Comparison of ENCODE assay signal across 20 cellular contexts in the genomic region with DNA sequence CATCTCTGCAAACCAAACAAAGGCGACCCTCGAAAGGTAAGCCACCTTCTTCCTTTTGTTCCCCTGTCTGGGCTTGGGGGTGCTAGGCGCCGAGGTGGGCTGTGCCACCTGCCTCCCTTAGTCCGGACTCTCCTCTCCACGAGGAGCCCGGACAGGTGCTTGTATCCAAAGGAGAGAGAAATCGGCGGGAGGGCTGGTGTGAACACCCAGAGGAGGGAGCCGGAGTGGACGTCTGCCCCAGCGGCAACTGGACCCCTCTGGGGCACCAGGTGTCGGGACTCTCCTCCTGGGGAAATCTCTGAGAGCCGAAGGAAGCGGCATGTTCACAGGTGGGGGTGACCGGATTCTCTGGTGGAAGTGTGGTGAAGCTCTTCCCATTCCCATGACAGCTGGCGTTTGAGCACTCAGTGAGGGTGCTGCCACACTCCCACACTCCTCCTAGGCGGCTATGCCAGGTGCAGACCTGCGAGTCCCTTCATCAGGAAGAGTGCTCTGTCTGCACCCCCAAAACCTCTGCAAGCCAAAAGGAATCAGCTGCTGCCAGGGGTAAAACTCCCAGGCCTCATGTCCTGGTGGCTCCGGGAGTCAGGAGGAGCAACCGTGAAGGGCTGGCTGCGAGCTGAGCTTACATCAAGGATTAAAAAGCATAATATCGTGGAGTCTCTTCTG. TPM values are rescaled to one million over a fixed set of nuclear protein-coding genes. Genes with fewer than 3 reads are reported as not detected.
DNase-seq lines count a peak whose midpoint lies in the region; ATAC-seq, FAIRE-seq and TF ChIP-seq lines count a peak whose summit lies in the region.
"Had no signal": no experiment of that assay in that cellular context is flagged by ENCODE, and none has a peak within 500 bp of the region (broad histone marks: within the 10 kb centered on the region; RNA-seq: fewer than 3 reads in every experiment).

No MANE protein-coding gene starts in this region.

- no peak overlapping the region for H3K14ac ChIP-seq in H1 (ENCODE audit: insufficient read length)

- POLR2A ChIA-PET in CD4-positive, alpha-beta T cell (lab: Charles Lee), result no interaction called here
- POLR2A ChIA-PET in H1 (lab: Charles Lee; ENCODE audit: partially characterized antibody), result interaction anchor here (0.5 to 1.1 kb wide), 2 partner anchors 110 to 1751 kb away, joined by 3 read pairs; no protein-coding TSS in a partner anchor

- no peak overlapping the region for H3K18ac ChIP-seq in H1 (ENCODE audit: extremely low read depth, low read length)

- H4K20me1 ChIP-seq in H1 (replicated peaks in 1 of 2; ENCODE audit: control insufficient read depth in 1 of 2, insufficient read depth in 2 of 2, low read length in 2 of 2), result peaks cover 0 to 2% of the 10 kb centered on the region in 2 experiments

- H2AFZ ChIP-seq in H1 (ENCODE audit: low read length), result no peak overlapping the region

- H2BK5ac ChIP-seq in H1 (ENCODE audit: low read depth, low read length), result no peak overlapping the region

- DNase-seq in CD4-positive, alpha-beta T cell, result no peak
- DNase-seq in H1 (ENCODE audit: low read depth in 1 of 2, low spot score in 2 of 2) (no peak), cerebellar nuclear complex (lab: John Stamatoyannopoulos, UW) (no peak), AG08395 (ENCODE audit: low spot score) (no peak), urothelium cell line (ENCODE audit: low spot score) (no peak)
- DNase-seq: activated T-cell treated with anti-CD3 and anti-CD28 coated beads, Interleukin-2, amount 50 U/mL, for 24 hours; foreskin keratinocyte; GDM1; NCI-H1436 treated with DMSO at 0.1 percent for 48 hours; NCI-H446 treated with DMSO at 0.1 percent for 48 hours; sigmoid colon had no signal

- no peak overlapping the region for H4K5ac ChIP-seq in H1 (ENCODE audit: insufficient read length, low read depth, low read length)

- H3K27me3 ChIP-seq in CD4-positive, alpha-beta T cell (ENCODE audit: control insufficient read depth, insufficient read depth, low read length), result peaks cover 49% of the 10 kb centered on the region
- peaks cover 36% of the 10 kb centered on the region for H3K27me3 ChIP-seq in HUES64 (ENCODE audit: insufficient read depth, low read length)
- peaks cover 6 to 28% (median 21%) of the 10 kb centered on the region in 4 experiments for H3K27me3 ChIP-seq in H1 (replicated peaks in 1 of 4; ENCODE audit: control insufficient read depth in 3 of 4, extremely low read depth in 1 of 4, insufficient read depth in 3 of 4, low read length in 3 of 4)

- H3K9ac ChIP-seq in HUES64 (ENCODE audit: low read depth, low read length) (no peak overlapping the region), H1 (replicated peaks in 1 of 4; ENCODE audit: extremely low read depth in 1 of 4, low read depth in 3 of 4, low read length in 3 of 4) (no peak overlapping the region; a peak in 2 of 7 replicates)

- no peak overlapping the region for H3K4ac ChIP-seq in H1 (replicated peaks; ENCODE audit: insufficient read length, low read depth, low read length)

- no peaks in the 10 kb centered on the region for H3K79me2 ChIP-seq in H1 (ENCODE audit: control insufficient read depth in 1 of 2, insufficient read depth in 2 of 2, low read length in 2 of 2)

- no peak for TF ChIP-seq CTCF in CD4-positive, alpha-beta T cell (IDR thresholded peaks at IDR 0.05)
- TF ChIP-seq CTCF in H1 (IDR thresholded peaks at IDR 0.05; ENCODE audit: control extremely low read depth in 1 of 3, insufficient read depth in 1 of 3, low read depth in 1 of 3, low read length in 3 of 3) (no peak), nephron (IDR thresholded peaks at IDR 0.05; ENCODE audit: unreplicated experiment in 3 of 3) (no peak)

- no peak overlapping the region for H2AK5ac ChIP-seq in H1 (ENCODE audit: low read depth, low read length)

- H3K23me2 ChIP-seq in H1 (ENCODE audit: low read depth, low read length), result peaks cover 4% of the 10 kb centered on the region; the same call in 1 of the 2 replicates

- intact Hi-C loops in CD4-positive, alpha-beta T cell (cut with DNase I, micrococcal nuclease), result no loop called here

- no peak overlapping the region; the same call in 1 of the 2 replicates for H2BK12ac ChIP-seq in H1 (ENCODE audit: low read depth, low read length)

- WGBS in HUES64, result 87% methylated on average over 23 of the region's 23 CpGs
- 76% methylated on average over 19 of the region's 23 CpGs; no CpG with 5 or more reads in 1 of the 2 experiments for WGBS in H1 (ENCODE audit: extremely low coverage in 1 of 2, insufficient coverage in 1 of 2, insufficient read length in 1 of 2, insufficient replicate concordance in 2 of 2, low coverage in 1 of 2, low lambda C conversion rate in 2 of 2, missing lambda C conversion rate in 1 of 2), 2 experiments

- H3K4me3 Mint-ChIP-seq in CD4-positive, alpha-beta T cell, result peak overlapping the region; percentile 20
- peak overlapping the region; percentile 76 to 84 (median 81) for H3K4me3 Mint-ChIP-seq in nephron
- H3K4me3 Mint-ChIP-seq: activated naive CD8-positive, alpha-beta T cell; activated T-cell treated with anti-CD3 and anti-CD28 coated beads, Interleukin-2, amount 50 U/mL, for 24 hours; memory B cell had no signal

- H3K56ac ChIP-seq in H1 (replicated peaks; ENCODE audit: insufficient read length, low read depth, low read length), result no peak overlapping the region

- no peaks in the 10 kb centered on the region for H3K9me3 ChIP-seq in CD4-positive, alpha-beta T cell (ENCODE audit: control insufficient read depth, low read length)
- H3K9me3 ChIP-seq in HUES64 (ENCODE audit: insufficient read depth, low read depth, low read length), result no peaks in the 10 kb centered on the region
- H3K9me3 ChIP-seq in H1 (ENCODE audit: insufficient read depth in 2 of 2, low read depth in 1 of 2, low read length in 1 of 2), result no peaks in the 10 kb centered on the region

- no peaks in the 10 kb centered on the region; the same call in 1 of the 2 replicates for H3K4me1 ChIP-seq in HUES64 (ENCODE audit: insufficient read depth, low read length)
- H3K4me1 ChIP-seq in H1 (replicated peaks in 1 of 4; ENCODE audit: control insufficient read depth in 3 of 4, insufficient read depth in 4 of 4, low read length in 3 of 4), result peaks cover 6 to 14% (median 8%) of the 10 kb centered on the region in 4 experiments

- no peaks in the 10 kb centered on the region for H3K4me1 Mint-ChIP-seq in CD4-positive, alpha-beta T cell (ENCODE audit: low read depth)
- peaks cover 33% of the 10 kb centered on the region for H3K4me1 Mint-ChIP-seq in nephron
- H3K4me1 Mint-ChIP-seq: memory B cell had no signal

- no peak overlapping the region; the same call in 1 of the 2 replicates for H2BK15ac ChIP-seq in H1 (ENCODE audit: low read length)

- no peak overlapping the region for H2BK120ac ChIP-seq in H1 (replicated peaks; ENCODE audit: low read depth, low read length)

- CTCF ChIA-PET in CD4-positive, alpha-beta T cell (lab: Charles Lee), result no interaction called here
- CTCF ChIA-PET in H1 (lab: Charles Lee; ENCODE audit: partially characterized antibody), result interaction anchor here (0.7 to 7.5 kb wide), 6 partner anchors 9 to 119 kb away, joined by 3 to 66 read pairs (median 3); no protein-coding TSS in a partner anchor

- no peak overlapping the region for H2BK20ac ChIP-seq in H1 (ENCODE audit: low read length)

- H3K27ac Mint-ChIP-seq in CD4-positive, alpha-beta T cell, result no peak overlapping the region
- H3K27ac Mint-ChIP-seq in nephron, result peak overlapping the region in 2 of 3 experiments; percentile 30 to 79
- H3K27ac Mint-ChIP-seq: activated naive CD8-positive, alpha-beta T cell; activated T-cell treated with anti-CD3 and anti-CD28 coated beads, Interleukin-2, amount 50 U/mL, for 24 hours; memory B cell had no signal

- no peak for TF ChIP-seq EP300 in H1 (IDR thresholded peaks at IDR 0.05; ENCODE audit: borderline replicate concordance in 1 of 2, low read depth in 2 of 2, low read length in 2 of 2)

- no peak for TF ChIP-seq RAD21 in H1 (IDR thresholded peaks at IDR 0.05 in 1 of 2, conservative IDR thresholded peaks at IDR 0.05 in 1 of 2; ENCODE audit: low read depth in 2 of 2, low read length in 2 of 2)

- no peaks in the 10 kb centered on the region for H3K36me3 ChIP-seq in HUES64 (ENCODE audit: insufficient read depth, low read length)
- no peaks in the 10 kb centered on the region for H3K36me3 ChIP-seq in H1 (ENCODE audit: control insufficient read depth in 2 of 4, insufficient read depth in 4 of 4, low read length in 3 of 4)
- H3K36me3 ChIP-seq: cardiac muscle cell, sigmoid colon had no signal

- peaks cover 1% of the 10 kb centered on the region for H3K9me3 Mint-ChIP-seq in CD4-positive, alpha-beta T cell
- H3K9me3 Mint-ChIP-seq in nephron, result no peaks in the 10 kb centered on the region
- H3K9me3 Mint-ChIP-seq: activated T-cell treated with anti-CD3 and anti-CD28 coated beads, Interleukin-2, amount 50 U/mL, for 24 hours; memory B cell had no signal

- H4K8ac ChIP-seq in H1 (ENCODE audit: extremely low read depth, insufficient read depth, low read length), result peak overlapping the region; percentile 82; the same call in 1 of the 2 replicates

- FAIRE-seq in H1 (lab: Jason Lieb, UNC) (no peak), urothelium cell line (lab: Jason Lieb, UNC) (no peak)
- FAIRE-seq: endometrium, GM12891, islet of Langerhans had no signal

- no peak overlapping the region for H4K91ac ChIP-seq in H1 (replicated peaks; ENCODE audit: insufficient read length, low read length)

- H3K27ac ChIP-seq in CD4-positive, alpha-beta T cell (ENCODE audit: low read depth, low read length), result no peak overlapping the region
- H3K27ac ChIP-seq in HUES64 (ENCODE audit: low read depth, low read length), result no peak overlapping the region
- H3K27ac ChIP-seq in H1 (ENCODE audit: low read depth, low read length), result no peak overlapping the region
- H3K27ac ChIP-seq: cardiac muscle cell, foreskin keratinocyte, sigmoid colon had no signal

- peak overlapping the region; percentile 54 for H3K4me3 ChIP-seq in HUES64 (ENCODE audit: low read length)
- H3K4me3 ChIP-seq in H1 (ENCODE audit: extremely low read depth in 1 of 4, insufficient read depth in 2 of 4, low read depth in 3 of 4, low read length in 4 of 4), result peak overlapping the region; percentile 24 to 63 (median 37); a peak in 5 of 8 replicates

- TF ChIP-seq POLR2A in H1 (IDR thresholded peaks at IDR 0.05; ENCODE audit: control extremely low read depth in 1 of 2, low read depth in 2 of 2, low read length in 2 of 2), result no peak

- H3K36me3 Mint-ChIP-seq in CD4-positive, alpha-beta T cell (ENCODE audit: low read depth), result no peaks in the 10 kb centered on the region
- H3K36me3 Mint-ChIP-seq in nephron (ENCODE audit: low read depth), result no peaks in the 10 kb centered on the region
- H3K36me3 Mint-ChIP-seq: activated naive CD8-positive, alpha-beta T cell; memory B cell had no signal

- H3K27me3 Mint-ChIP-seq in CD4-positive, alpha-beta T cell, result peaks cover 67% of the 10 kb centered on the region
- H3K27me3 Mint-ChIP-seq in nephron (ENCODE audit: low read depth), result peaks cover 56% of the 10 kb centered on the region

- no peaks in the 10 kb centered on the region for H3K79me1 ChIP-seq in H1 (ENCODE audit: low read depth, low read length)

- H3K4me2 ChIP-seq in H1 (ENCODE audit: insufficient read depth in 1 of 2, low read depth in 2 of 2, low read length in 2 of 2), result peak overlapping the region; percentile 70 to 79

- no peak overlapping the region for H3K23ac ChIP-seq in H1 (ENCODE audit: insufficient read length)

- ATAC-seq in CD4-positive, alpha-beta T cell (ENCODE audit: poor library complexity), result no peak
- no peak for ATAC-seq in esophagus mucosa

RNA-seq across cellular contexts. Expression of gene KCNIP1, which starts 0.9 kb away (rescaled TPM):
- total RNA-seq in CD4-positive, alpha-beta T cell, result not detected
- 0.65 TPM for polyA plus RNA-seq in HUES64 (2013, experiment 1 of 2)
- 2.1 TPM for polyA plus RNA-seq in HUES64 (2013, experiment 2 of 2)
- 0.52 TPM in 2 replicates for total RNA-seq in H1 (2021; fragmentation: NEBNext Ultra II Directional; extraction: Animal tissue kit (Norgen Biotek cat#: 25700))
- polyA plus RNA-seq in H1 (2011; rRNA removed), result 0.36 and 0.83 TPM in 2 replicates
- polyA plus RNA-seq in H1 (2011; cell fraction: cytosol; rRNA removed), result 0.41 TPM
- polyA plus RNA-seq in H1 (2011; cell fraction: nucleus; rRNA removed), result 0.40 TPM
- polyA plus RNA-seq in H1 (2012, experiment 1 of 2), result 0.41 to 0.98 TPM (median 0.81 TPM) in 4 replicates
- polyA plus RNA-seq in H1 (2012, experiment 2 of 2), result 0.60 TPM
- polyA plus RNA-seq in H1 (2013, experiment 1 of 2), result 0.53 TPM
- polyA plus RNA-seq in H1 (2013, experiment 2 of 2), result 0.61 TPM
- polyA minus RNA-seq in H1 (2011; rRNA and poly(A)+ RNA removed), result 0.60 and 0.76 TPM in 2 replicates
- polyA minus RNA-seq in H1 (2011; cell fraction: cytosol; rRNA and poly(A)+ RNA removed), result not detected
- polyA minus RNA-seq in H1 (2011; cell fraction: nucleus; rRNA and poly(A)+ RNA removed), result 1.3 TPM
- not detected for total RNA-seq in esophagus mucosa
- total RNA-seq: foreskin keratinocyte had no signal
- polyA plus RNA-seq: cardiac muscle cell, foreskin keratinocyte had no signal
